ENCODE assay signal across 22 cellular contexts in genomic region chr3:101149707-101150106, GRCh38.
DNase-seq lines count a peak whose midpoint lies in the region; ATAC-seq, FAIRE-seq and TF ChIP-seq lines count a peak whose summit lies in the region.
"Had no signal": no experiment of that assay in that cellular context is flagged by ENCODE, and none has a peak within 500 bp of the region (broad histone marks: within the 10 kb centered on the region; RNA-seq: fewer than 3 reads in every experiment).

No MANE protein-coding gene starts in this region.

- no peak for TF ChIP-seq RAD21 in HepG2 (CRISPR knock-in tag; IDR thresholded peaks at IDR 0.05)

- no peak for TF ChIP-seq CTCF in HepG2 (CRISPR knock-in tag; IDR thresholded peaks at IDR 0.05)
- TF ChIP-seq CTCF in right lobe of liver (IDR thresholded peaks at IDR 0.05) = no peak

- BruUV-seq in HepG2 (replicated peaks; lab: Mats Ljungman, UMichigan) = no TSS peak

- H3K9ac ChIP-seq in HepG2 (ENCODE audit: insufficient read depth, low read depth, low read length) = no peak overlapping the region
- H3K9ac ChIP-seq: BLaER1 had no signal

- no peak overlapping the region for H2AFZ ChIP-seq in HepG2 (ENCODE audit: low read length)

- 3% methylated on average over 2 of the region's 2 CpGs for WGBS in HepG2 (ENCODE audit: low lambda C conversion rate)
- WGBS in right lobe of liver (ENCODE audit: insufficient coverage, low coverage, low lambda C conversion rate, missing lambda C conversion rate) = 55% methylated on average over 2 of the region's 2 CpGs

- intact Hi-C loops in HepG2 (cut with micrococcal nuclease; ENCODE audit: unreplicated experiment) = no loop called here
- intact Hi-C loops in right lobe of liver (cut with DNase I) = no loop called here

- H3K9me3 ChIP-seq in HepG2 (ENCODE audit: low read length) (no peaks in the 10 kb centered on the region), right lobe of liver (no peaks in the 10 kb centered on the region)
- H3K9me3 ChIP-seq: BE2C, BLaER1, Caco-2 had no signal

- no peak overlapping the region for H3K4me2 ChIP-seq in HepG2 (ENCODE audit: low read depth, low read length)
- H3K4me2 ChIP-seq: BLaER1 had no signal

- no peaks in the 10 kb centered on the region for H3K4me1 ChIP-seq in HepG2 (ENCODE audit: insufficient read depth, low read length)
- no peaks in the 10 kb centered on the region for H3K4me1 ChIP-seq in right lobe of liver
- H3K4me1 ChIP-seq: BLaER1 had no signal

- POLR2A ChIA-PET in HepG2 (lab: Yijun Ruan, JAX) = no interaction called here

- no peaks in the 10 kb centered on the region for H3K79me2 ChIP-seq in HepG2 (ENCODE audit: insufficient read depth, low read length)

- H3K4me3 ChIP-seq in HepG2 (replicated peaks in 1 of 3; ENCODE audit: insufficient read depth in 1 of 3, low read depth in 2 of 3, low read length in 3 of 3) = no peak overlapping the region
- H3K4me3 ChIP-seq in right lobe of liver = no peak overlapping the region
- H3K4me3 ChIP-seq: BLaER1 had no signal

- H3K27ac ChIP-seq in HepG2 (ENCODE audit: extremely low read length, insufficient read depth, low read length) = no peak overlapping the region
- no peak overlapping the region for H3K27ac ChIP-seq in right lobe of liver
- H3K27ac ChIP-seq: 22Rv1, BLaER1 had no signal

- CTCF ChIA-PET in HepG2 (lab: Yijun Ruan, JAX; ENCODE audit: low intra/inter-chr PET ratio, low total read pairs) = no interaction called here

- DNase-seq in HepG2 (ENCODE audit: low spot score) (no peak), right lobe of liver (no peak), COR-L47 (lab: John Stamatoyannopoulos, UW) (no peak)
- DNase-seq: ACHN; BE2C; C1 segment of cervical spinal cord; Caco-2; Calu3; CD4-positive, alpha-beta memory T cell; CD4-positive, CD25-positive, alpha-beta regulatory T cell; CD8-positive, alpha-beta memory T cell; DMS79 treated with DMSO at 0.1 percent for 48 hours; GF-D8 had no signal

- TF ChIP-seq EP300 in HepG2 (IDR thresholded peaks at IDR 0.05; ENCODE audit: low read depth in 2 of 2, low read length in 2 of 2) = no peak
- TF ChIP-seq EP300 in HepG2 (CRISPR knock-in tag; IDR thresholded peaks at IDR 0.05; ENCODE audit: borderline replicate concordance) = no peak

- no peak for ATAC-seq in HepG2
- ATAC-seq in right lobe of liver = no peak
- ATAC-seq in HG02678 (IDR thresholded peaks at IDR 0.05; ENCODE audit: unreplicated experiment) = no peak

- H3K36me3 ChIP-seq in HepG2 (replicated peaks in 1 of 2; ENCODE audit: control insufficient read depth in 1 of 2, insufficient read depth in 2 of 2, low read length in 2 of 2) (no peaks in the 10 kb centered on the region), right lobe of liver (no peaks in the 10 kb centered on the region)
- H3K36me3 ChIP-seq: BE2C, BLaER1 had no signal

- FAIRE-seq in HepG2 (lab: Jason Lieb, UNC) (no peak), islet of Langerhans (lab: Jason Lieb, UNC) (peak; percentile 27)
- FAIRE-seq: A204.1, D721Med, G401.6, GM12891, GM19239 had no signal

- TF ChIP-seq POLR2A in HepG2 (IDR thresholded peaks at IDR 0.05; ENCODE audit: insufficient read depth in 1 of 2, low read depth in 2 of 2, low read length in 2 of 2) (no peak), right lobe of liver (IDR thresholded peaks at IDR 0.05) (no peak)

- H4K20me1 ChIP-seq in HepG2 (ENCODE audit: insufficient read depth, low read length) = no peaks in the 10 kb centered on the region
- H4K20me1 ChIP-seq: BLaER1 had no signal

- H3K27me3 ChIP-seq in HepG2 (ENCODE audit: control insufficient read depth in 1 of 2, insufficient read depth in 2 of 2, low read length in 2 of 2) = no peaks in the 10 kb centered on the region
- no peaks in the 10 kb centered on the region for H3K27me3 ChIP-seq in right lobe of liver
- H3K27me3 ChIP-seq: BE2C, BLaER1 had no signal

- in situ Hi-C loops in HepG2 (cut with HindIII; ENCODE audit: extremely low pct_ligation_motif_present, low pct_unique_long_range_greater_than_20kb) = no loop called here

TF ChIP-seq in HepG2, 621 proteins besides CTCF, POLR2A, EP300 and RAD21:
- TF ChIP-seq HNF1B (CRISPR knock-in tag; IDR thresholded peaks at IDR 0.05) (no peak), CEBPB (IDR thresholded peaks at IDR 0.05; ENCODE audit: borderline replicate concordance, low read depth, low read length) (peak; percentile 45; the same call in 1 of the 2 replicates)
